Comparison of ENCODE assay signal across 20 cellular contexts in genomic region chr15:70172124-70172523, GRCh38.
A peak's percentile ranks its signal among the peaks of the same experiment; 100 is the strongest.
DNase-seq lines count a peak whose midpoint lies in the region; ATAC-seq and TF ChIP-seq lines count a peak whose summit lies in the region.
"Had no signal": no experiment of that assay in that cellular context is flagged by ENCODE, and none has a peak within 500 bp of the region (broad histone marks: within the 10 kb centered on the region; RNA-seq: fewer than 3 reads in every experiment).

No MANE protein-coding gene starts in this region.

- no peak overlapping the region for H3K27ac Mint-ChIP-seq in endodermal cell
- no peak overlapping the region for H3K27ac Mint-ChIP-seq in natural killer cell treated with Interleukin-12 subunit alpha and Interleukin-12 subunit beta and Interleukin-15 and Interleukin-18, amount 100 ng/mL, for 72 hours
- H3K27ac Mint-ChIP-seq in stimulated activated effector memory CD8-positive, alpha-beta T cell treated with anti-CD3 and anti-CD28 coated beads, Interleukin-12 subunit alpha, Interleukin-12 subunit beta, amount 100 ng/mL, for 72 hours, result no peak overlapping the region
- H3K27ac Mint-ChIP-seq: CD4-positive, CD25-positive, alpha-beta regulatory T cell had no signal

- peak; percentile 21 for DNase-seq in Right ventricle myocardium inferior (ENCODE audit: missing footprints)
- DNase-seq in left ventricle myocardium superior, result no peak
- DNase-seq in endodermal cell, result peak; percentile 30
- DNase-seq in natural killer cell treated with Interleukin-12 subunit alpha and Interleukin-12 subunit beta and Interleukin-15 and Interleukin-18, amount 100 ng/mL, for 72 hours (ENCODE audit: low spot score), result peak; percentile 49
- DNase-seq in stimulated activated effector memory CD8-positive, alpha-beta T cell treated with anti-CD3 and anti-CD28 coated beads, Interleukin-12 subunit alpha, Interleukin-12 subunit beta, amount 100 ng/mL, for 72 hours (ENCODE audit: low spot score in 2 of 2), result no peak
- no peak for DNase-seq in NCI-H1092 (lab: John Stamatoyannopoulos, UW)
- DNase-seq in ascending aorta (ENCODE audit: low spot score in 2 of 2), result no peak
- DNase-seq: CD4-positive, CD25-positive, alpha-beta regulatory T cell; GOT3; Kasumi-1; NCI-H1105; NCI-H1436 treated with DMSO at 0.1 percent for 48 hours; NCI-H187 treated with DMSO at 0.1 percent for 48 hours; NCI-H524; SJCRH30 had no signal

- no peaks in the 10 kb centered on the region for H3K9me3 ChIP-seq in endodermal cell (ENCODE audit: control insufficient read depth, low read length)
- no peaks in the 10 kb centered on the region for H3K9me3 ChIP-seq in ascending aorta
- H3K9me3 ChIP-seq: BLaER1, HAP-1, SJCRH30 had no signal

- TF ChIP-seq CTCF in endodermal cell (conservative IDR thresholded peaks at IDR 0.05) (no peak), ascending aorta (IDR thresholded peaks at IDR 0.05) (no peak)

- ATAC-seq in Right ventricle myocardium inferior (no peak), left ventricle myocardium superior (no peak), GM18511 (IDR thresholded peaks at IDR 0.05; ENCODE audit: unreplicated experiment) (no peak)
- ATAC-seq in natural killer cell treated with Interleukin-12 subunit alpha and Interleukin-12 subunit beta and Interleukin-15 and Interleukin-18, amount 100 ng/mL, for 72 hours, result peak; percentile 28 to 46
- peak; percentile 34 for ATAC-seq in stimulated activated effector memory CD8-positive, alpha-beta T cell treated with anti-CD3 and anti-CD28 coated beads, Interleukin-12 subunit alpha, Interleukin-12 subunit beta, amount 100 ng/mL, for 72 hours

- WGBS in endodermal cell (ENCODE audit: insufficient coverage in 1 of 2, insufficient read length in 1 of 2), 2 experiments, result 86 to 100% methylated on average over 1 to 2 of the region's 2 CpGs

- H3K9me3 Mint-ChIP-seq in endodermal cell, result no peaks in the 10 kb centered on the region
- H3K9me3 Mint-ChIP-seq in natural killer cell treated with Interleukin-12 subunit alpha and Interleukin-12 subunit beta and Interleukin-15 and Interleukin-18, amount 100 ng/mL, for 72 hours, result no peaks in the 10 kb centered on the region
- no peaks in the 10 kb centered on the region for H3K9me3 Mint-ChIP-seq in stimulated activated effector memory CD8-positive, alpha-beta T cell treated with anti-CD3 and anti-CD28 coated beads, Interleukin-12 subunit alpha, Interleukin-12 subunit beta, amount 100 ng/mL, for 72 hours
- H3K9me3 Mint-ChIP-seq: CD4-positive, CD25-positive, alpha-beta regulatory T cell had no signal

- no peak overlapping the region for H3K4me3 Mint-ChIP-seq in endodermal cell
- H3K4me3 Mint-ChIP-seq in natural killer cell treated with Interleukin-12 subunit alpha and Interleukin-12 subunit beta and Interleukin-15 and Interleukin-18, amount 100 ng/mL, for 72 hours, result no peak overlapping the region
- H3K4me3 Mint-ChIP-seq in stimulated activated effector memory CD8-positive, alpha-beta T cell treated with anti-CD3 and anti-CD28 coated beads, Interleukin-12 subunit alpha, Interleukin-12 subunit beta, amount 100 ng/mL, for 72 hours, result no peak overlapping the region
- H3K4me3 Mint-ChIP-seq: CD4-positive, CD25-positive, alpha-beta regulatory T cell had no signal

- H3K27me3 ChIP-seq in endodermal cell (ENCODE audit: control insufficient read depth, insufficient read depth, low read length, poor library complexity, severe bottlenecking) (peaks cover 89% of the 10 kb centered on the region), ascending aorta (no peaks in the 10 kb centered on the region)
- H3K27me3 ChIP-seq: BLaER1 had no signal

- H3K36me3 ChIP-seq in endodermal cell (ENCODE audit: control insufficient read depth, insufficient read depth, low read length), result no peaks in the 10 kb centered on the region
- no peaks in the 10 kb centered on the region for H3K36me3 ChIP-seq in ascending aorta
- H3K36me3 ChIP-seq: BLaER1, HAP-1, SJCRH30 had no signal

- H3K4me1 ChIP-seq in endodermal cell (ENCODE audit: control insufficient read depth, insufficient read depth, low read length) (peaks cover 20% of the 10 kb centered on the region), ascending aorta (no peaks in the 10 kb centered on the region)
- H3K4me1 ChIP-seq: BLaER1, HAP-1, SJCRH30 had no signal

- peaks cover 24% of the 10 kb centered on the region for H3K4me1 Mint-ChIP-seq in endodermal cell
- peaks cover 0 to 7% of the 10 kb centered on the region in 2 donors for H3K4me1 Mint-ChIP-seq in natural killer cell treated with Interleukin-12 subunit alpha and Interleukin-12 subunit beta and Interleukin-15 and Interleukin-18, amount 100 ng/mL, for 72 hours (ENCODE audit: low read depth in 2 of 2)
- H3K4me1 Mint-ChIP-seq in stimulated activated effector memory CD8-positive, alpha-beta T cell treated with anti-CD3 and anti-CD28 coated beads, Interleukin-12 subunit alpha, Interleukin-12 subunit beta, amount 100 ng/mL, for 72 hours, result no peaks in the 10 kb centered on the region
- H3K4me1 Mint-ChIP-seq: CD4-positive, CD25-positive, alpha-beta regulatory T cell had no signal

- no peak overlapping the region for H3K9ac ChIP-seq in endodermal cell (ENCODE audit: extremely low read depth, low read length, poor library complexity, severe bottlenecking)
- H3K9ac ChIP-seq: BLaER1 had no signal

- no peaks in the 10 kb centered on the region for H3K36me3 Mint-ChIP-seq in endodermal cell (ENCODE audit: low read depth)
- H3K36me3 Mint-ChIP-seq in natural killer cell treated with Interleukin-12 subunit alpha and Interleukin-12 subunit beta and Interleukin-15 and Interleukin-18, amount 100 ng/mL, for 72 hours, result no peaks in the 10 kb centered on the region
- no peaks in the 10 kb centered on the region for H3K36me3 Mint-ChIP-seq in stimulated activated effector memory CD8-positive, alpha-beta T cell treated with anti-CD3 and anti-CD28 coated beads, Interleukin-12 subunit alpha, Interleukin-12 subunit beta, amount 100 ng/mL, for 72 hours
- H3K36me3 Mint-ChIP-seq: CD4-positive, CD25-positive, alpha-beta regulatory T cell had no signal

- H3K4me3 ChIP-seq in endodermal cell (ENCODE audit: low read length), result no peak overlapping the region
- H3K4me3 ChIP-seq in ascending aorta, result no peak overlapping the region
- H3K4me3 ChIP-seq: BLaER1, HAP-1, K562, SJCRH30 had no signal

- H3K27ac ChIP-seq in endodermal cell (ENCODE audit: low read depth, low read length) (no peak overlapping the region), ascending aorta (no peak overlapping the region)
- H3K27ac ChIP-seq: BLaER1, RWPE1, SJCRH30 had no signal

- H3K27me3 Mint-ChIP-seq in endodermal cell (ENCODE audit: insufficient read depth), result peaks cover 82% of the 10 kb centered on the region
- H3K27me3 Mint-ChIP-seq in natural killer cell treated with Interleukin-12 subunit alpha and Interleukin-12 subunit beta and Interleukin-15 and Interleukin-18, amount 100 ng/mL, for 72 hours, result peaks cover 32 to 34% of the 10 kb centered on the region in 2 donors
- H3K27me3 Mint-ChIP-seq: CD4-positive, CD25-positive, alpha-beta regulatory T cell had no signal

- intact Hi-C loops in Right ventricle myocardium inferior (cut with DNase I) (no loop called here), left ventricle myocardium superior (cut with micrococcal nuclease) (no loop called here), ascending aorta (cut with DNase I) (no loop called here)

Comparison
In these comparisons a context has a peak if more than half of its experiments do, and no peak if none do; other contexts are left out.
1. DNase-seq: peak in Right ventricle myocardium inferior (single experiment), endodermal cell (single experiment) and natural killer cell treated with Interleukin-12 subunit alpha and Interleukin-12 subunit beta and Interleukin-15 and Interleukin-18, amount 100 ng/mL, for 72 hours (single experiment); none in left ventricle myocardium superior (single experiment), stimulated activated effector memory CD8-positive, alpha-beta T cell treated with anti-CD3 and anti-CD28 coated beads, Interleukin-12 subunit alpha, Interleukin-12 subunit beta, amount 100 ng/mL, for 72 hours (0 of 2), NCI-H1092 (single experiment) and ascending aorta (0 of 2).
2. ATAC-seq: peak in natural killer cell treated with Interleukin-12 subunit alpha and Interleukin-12 subunit beta and Interleukin-15 and Interleukin-18, amount 100 ng/mL, for 72 hours (2 of 2) and stimulated activated effector memory CD8-positive, alpha-beta T cell treated with anti-CD3 and anti-CD28 coated beads, Interleukin-12 subunit alpha, Interleukin-12 subunit beta, amount 100 ng/mL, for 72 hours (single experiment); none in Right ventricle myocardium inferior (single experiment), left ventricle myocardium superior (single experiment) and GM18511 (single experiment).